In the genomic region with DNA sequence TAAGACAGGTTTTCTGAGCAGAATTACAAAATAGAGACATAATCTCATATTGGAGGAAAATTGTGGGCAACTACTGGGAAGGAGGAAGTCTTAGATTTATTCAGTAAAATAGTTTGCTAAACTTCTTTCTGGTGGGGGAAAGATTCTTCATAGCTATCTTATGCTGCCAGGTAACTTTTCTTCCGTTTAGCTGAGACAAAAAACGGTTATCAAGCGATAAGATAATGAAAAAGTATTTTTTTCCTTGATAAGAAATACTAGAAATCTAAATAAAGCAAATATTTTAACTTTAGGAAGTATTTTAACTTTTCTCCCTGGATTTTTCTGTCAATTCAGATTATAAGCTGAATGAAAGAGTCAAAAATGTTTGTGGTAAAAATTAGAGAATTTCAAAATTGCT, we compare ENCODE assay signal across 7 cellular contexts.
"Had no signal": no experiment of that assay in that cellular context is flagged by ENCODE, and none has a peak within 500 bp of the region (broad histone marks: within the 10 kb centered on the region; RNA-seq: fewer than 3 reads in every experiment).

No MANE protein-coding gene starts in this region.

- ATAC-seq: HepG2 had no signal

- DNase-seq: IMR-90, KBM-7, KG1 had no signal

- FAIRE-seq: HepG2, HTR-8/SVneo had no signal

- H3K9ac ChIP-seq: KMS-11 had no signal

- H3K4me2 ChIP-seq: KMS-11 had no signal

- H3K27ac ChIP-seq: HL-60, KMS-11 had no signal
